ENCODE assay signal across 2 cellular contexts in the genomic region with DNA sequence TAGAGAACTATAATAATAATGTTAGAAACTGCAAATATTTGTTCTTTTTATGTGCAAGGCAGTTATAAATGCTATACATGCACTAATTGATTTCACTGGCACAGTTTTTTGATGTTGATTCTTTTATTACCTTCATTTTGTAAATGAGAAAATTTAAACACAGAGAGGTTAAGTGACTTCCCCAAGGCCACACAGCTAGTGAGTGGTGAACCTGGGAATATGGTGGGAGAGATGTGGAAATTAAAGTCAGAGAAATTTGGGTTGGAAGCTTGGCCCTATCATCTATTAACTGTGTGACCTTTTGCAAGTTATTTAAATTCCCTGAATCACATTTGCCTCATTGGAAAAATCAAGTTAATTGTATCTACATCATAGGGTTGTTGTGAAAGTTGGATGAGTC.
TF ChIP-seq lines count a peak whose summit lies in the region.

No MANE protein-coding gene starts in this region.

TF ChIP-seq in A549, 52 proteins besides CTCF, POLR2A, EP300 and RAD21:
- TF ChIP-seq MYC (IDR thresholded peaks at IDR 0.05; ENCODE audit: borderline replicate concordance, low read length) (no peak), FOSB (CRISPR knock-in tag; IDR thresholded peaks at IDR 0.05) (no peak), ZFP36 (IDR thresholded peaks at IDR 0.05; ENCODE audit: borderline replicate concordance, partially characterized antibody) (peak; percentile 65), CHD4 (IDR thresholded peaks at IDR 0.05; ENCODE audit: borderline replicate concordance) (0 out of 2 replicates have a peak, but pooled peaks have one; percentile 35)
- TF ChIP-seq, protein P1, sequence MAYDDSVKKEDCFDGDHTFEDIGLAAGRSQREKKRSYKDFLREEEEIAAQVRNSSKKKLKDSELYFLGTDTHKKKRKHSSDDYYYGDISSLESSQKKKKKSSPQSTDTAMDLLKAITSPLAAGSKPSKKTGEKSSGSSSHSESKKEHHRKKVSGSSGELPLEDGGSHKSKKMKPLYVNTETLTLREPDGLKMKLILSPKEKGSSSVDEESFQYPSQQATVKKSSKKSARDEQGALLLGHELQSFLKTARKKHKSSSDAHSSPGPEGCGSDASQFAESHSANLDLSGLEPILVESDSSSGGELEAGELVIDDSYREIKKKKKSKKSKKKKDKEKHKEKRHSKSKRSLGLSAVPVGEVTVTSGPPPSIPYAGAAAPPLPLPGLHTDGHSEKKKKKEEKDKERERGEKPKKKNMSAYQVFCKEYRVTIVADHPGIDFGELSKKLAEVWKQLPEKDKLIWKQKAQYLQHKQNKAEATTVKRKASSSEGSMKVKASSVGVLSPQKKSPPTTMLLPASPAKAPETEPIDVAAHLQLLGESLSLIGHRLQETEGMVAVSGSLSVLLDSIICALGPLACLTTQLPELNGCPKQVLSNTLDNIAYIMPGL (CRISPR knock-in tag; IDR thresholded peaks at IDR 0.05; ENCODE audit: borderline replicate concordance) = no peak

TF ChIP-seq in IMR-90, 13 proteins besides CTCF, POLR2A, EP300 and RAD21:
- TF ChIP-seq MAZ (IDR thresholded peaks at IDR 0.05; ENCODE audit: borderline replicate concordance, low read depth, low read length) = no peak
- TF ChIP-seq CHD1 (IDR thresholded peaks at IDR 0.05; ENCODE audit: low read depth, low read length) = no peak
- TF ChIP-seq MAFK (IDR thresholded peaks at IDR 0.05; ENCODE audit: low read depth, low read length) = no peak
- TF ChIP-seq FOS (IDR thresholded peaks at IDR 0.05; ENCODE audit: low read depth, low read length) = no peak
